Comparison of ENCODE assay signal across 8 cellular contexts in genomic region chr11:128342511-128343133, GRCh38.
DNase-seq lines count a peak whose midpoint lies in the region; ATAC-seq and TF ChIP-seq lines count a peak whose summit lies in the region.

No MANE protein-coding gene starts in this region.

- no peaks in the 10 kb centered on the region for H3K36me3 ChIP-seq in gastroesophageal sphincter

- 50 to 88% methylated on average over 1 to 4 of the region's 7 CpGs for WGBS in gastroesophageal sphincter (ENCODE audit: low coverage in 1 of 2), 2 donors

- TF ChIP-seq CTCF in GM12865 (IDR thresholded peaks at IDR 0.05; ENCODE audit: insufficient read depth, low read depth, low read length, missing control alignments) (no peak), gastroesophageal sphincter (IDR thresholded peaks at IDR 0.05) (no peak)

- peak; percentile 92 for ATAC-seq in HG02588 (IDR thresholded peaks at IDR 0.05; ENCODE audit: unreplicated experiment)
- ATAC-seq in gastroesophageal sphincter = peak; percentile 88

- TF ChIP-seq EP300 in gastroesophageal sphincter (IDR thresholded peaks at IDR 0.05) = no peak

- H3K4me1 ChIP-seq in gastroesophageal sphincter = peaks cover 0 to 14% (median 5%) of the 10 kb centered on the region in 3 donors

- no peaks in the 10 kb centered on the region for H3K9me3 ChIP-seq in gastroesophageal sphincter

- no peak for TF ChIP-seq POLR2A in gastroesophageal sphincter (IDR thresholded peaks at IDR 0.05)

- no peaks in the 10 kb centered on the region for H3K27me3 ChIP-seq in gastroesophageal sphincter

- DNase-seq in GM12865 (ENCODE audit: low read depth) = peak; percentile 81
- DNase-seq in NCI-H1436 treated with DMSO at 0.1 percent for 48 hours (lab: John Stamatoyannopoulos, UW) = peak; percentile 50
- peak; percentile 71 to 82 for DNase-seq in activated CD4-positive, alpha-beta T cell treated with anti-CD3 and anti-CD28 coated beads, Interleukin-2, amount 50 U/mL, for 48 hours
- peak; percentile 81 for DNase-seq in stimulated activated CD4-positive, alpha-beta T cell treated with anti-CD3 and anti-CD28 coated beads, Interleukin-15, amount 100 ng/mL, for 24 hours
- no peak for DNase-seq in D341Med (ENCODE audit: low spot score)
- DNase-seq in retina = no peak

- H3K27ac ChIP-seq in gastroesophageal sphincter = peak overlapping the region in 3 of 4 donors; percentile 14 to 72 (median 63)

- H3K4me3 ChIP-seq in GM12865 (ENCODE audit: low read depth, low read length) (no peak overlapping the region), gastroesophageal sphincter (no peak overlapping the region)

Comparison
In these comparisons a context has a peak if more than half of its experiments do, and no peak if none do; other contexts are left out.
1. DNase-seq: peak in GM12865 (single experiment), NCI-H1436 treated with DMSO at 0.1 percent for 48 hours (single experiment), activated CD4-positive, alpha-beta T cell treated with anti-CD3 and anti-CD28 coated beads, Interleukin-2, amount 50 U/mL, for 48 hours (2 of 2) and stimulated activated CD4-positive, alpha-beta T cell treated with anti-CD3 and anti-CD28 coated beads, Interleukin-15, amount 100 ng/mL, for 24 hours (single experiment); none in D341Med (single experiment) and retina (single experiment).